In the genomic region with DNA sequence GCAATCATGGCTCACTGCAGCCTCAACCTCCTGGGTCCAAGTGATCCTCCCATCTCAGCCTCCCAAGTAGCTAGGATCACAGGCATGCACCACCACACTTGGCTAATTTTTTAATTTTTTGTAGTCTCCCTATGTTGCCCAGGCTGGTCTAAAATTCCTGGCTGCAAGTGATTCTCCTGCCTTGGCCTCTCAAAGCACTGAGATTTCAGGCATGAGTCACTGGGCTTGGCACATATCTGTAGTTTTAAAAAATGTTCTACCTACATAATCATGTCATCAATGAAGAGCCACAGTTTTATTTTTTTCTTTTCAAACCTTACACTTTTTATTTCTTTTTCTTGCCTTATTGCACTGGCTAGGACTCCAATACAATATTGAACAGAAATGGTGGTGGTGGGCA, we compare ENCODE assay signal across 24 cellular contexts. TPM values are rescaled to one million over a fixed set of nuclear protein-coding genes. Genes with fewer than 3 reads are reported as not detected.
"Had no signal": no experiment of that assay in that cellular context is flagged by ENCODE, and none has a peak within 500 bp of the region (broad histone marks: within the 10 kb centered on the region; RNA-seq: fewer than 3 reads in every experiment).

No MANE protein-coding gene starts in this region.

- H3K79me2 ChIP-seq: hepatocyte had no signal

- ATAC-seq: left colon; left ventricle myocardium superior; naive thymus-derived CD4-positive, alpha-beta T cell; stimulated activated naive B cell treated with anti-CD40 and anti-IgM and Interleukin-4, amounts not matched to agents 10 μg/mL and 1 μg/mL and 100 μg/mL, for 72 hours; stimulated activated naive CD8-positive, alpha-beta T cell treated with anti-CD3 and anti-CD28 coated beads, Interleukin-15, amount 100 ng/mL, for 72 hours had no signal

- H3K27ac ChIP-seq: epithelial cell of prostate, esophagus muscularis mucosa, hepatocyte, sigmoid colon, skin epidermis, testis, tibial nerve had no signal

- H3K4me2 ChIP-seq: hepatocyte had no signal

- H3K4me1 ChIP-seq: testis, tibial nerve had no signal

- H3K27me3 ChIP-seq: esophagus muscularis mucosa, hepatocyte, sigmoid colon, testis, tibial nerve had no signal

- H3K9me3 ChIP-seq: esophagus muscularis mucosa, sigmoid colon, testis had no signal

- DNase-seq: effector memory CD4-positive, alpha-beta T cell; foreskin melanocyte; head of caudate nucleus; kidney; left colon; left ventricle myocardium superior; naive thymus-derived CD4-positive, alpha-beta T cell; nephron progenitor cell; sigmoid colon; stimulated activated CD4-positive, alpha-beta T cell treated with anti-CD3 and anti-CD28 coated beads, Interleukin-2, amount 100 ng/mL, for 24 hours; stimulated activated CD4-positive, alpha-beta T cell treated with anti-CD3 and anti-CD28 coated beads, Interleukin-4, amount 100 ng/mL, for 4 hours; stimulated activated naive B cell treated with anti-CD40 and anti-IgM and Interleukin-4, amounts not matched to agents 10 μg/mL and 1 μg/mL and 100 μg/mL, for 72 hours; stimulated activated naive CD8-positive, alpha-beta T cell treated with anti-CD3 and anti-CD28 coated beads, Interleukin-15, amount 100 ng/mL, for 72 hours; testis had no signal

- H3K36me3 ChIP-seq: esophagus muscularis mucosa, sigmoid colon, tibial nerve had no signal

- H2AFZ ChIP-seq: hepatocyte had no signal

- H3K4me3 ChIP-seq: esophagus muscularis mucosa, hepatocyte, sigmoid colon, skin epidermis, testis, tibial nerve had no signal

RNA-seq across cellular contexts. Expression of gene COL1A1, which starts 33.1 kb away (rescaled TPM):
- polyA plus RNA-seq: naive thymus-derived CD4-positive, alpha-beta T cell had no signal

RNA-seq across cellular contexts. Expression of gene TMEM92, which starts 39.7 kb away (rescaled TPM):
- total RNA-seq: left ventricle myocardium superior, lung microvascular endothelial cell, mesenteric fat pad, mononuclear cell, pulmonary artery endothelial cell, sigmoid colon, subcutaneous adipose tissue had no signal
- polyA plus RNA-seq: naive thymus-derived CD4-positive, alpha-beta T cell had no signal
